Comparison of ENCODE assay signal across 1 cellular context in genomic region chr15:67501177-67501835, GRCh38.
TF ChIP-seq lines count a peak whose summit lies in the region.

No MANE protein-coding gene starts in this region.

TF ChIP-seq in WTC11, 78 proteins besides CTCF, POLR2A, EP300 and RAD21 (continued from another document):
- TF ChIP-seq PREB (CRISPR knock-in tag; IDR thresholded peaks at IDR 0.05; ENCODE audit: borderline replicate concordance) = no peak
TF ChIP-seq in WTC11: peak in this region for 0.
